ENCODE assay signal across 9 cellular contexts in the genomic region with DNA sequence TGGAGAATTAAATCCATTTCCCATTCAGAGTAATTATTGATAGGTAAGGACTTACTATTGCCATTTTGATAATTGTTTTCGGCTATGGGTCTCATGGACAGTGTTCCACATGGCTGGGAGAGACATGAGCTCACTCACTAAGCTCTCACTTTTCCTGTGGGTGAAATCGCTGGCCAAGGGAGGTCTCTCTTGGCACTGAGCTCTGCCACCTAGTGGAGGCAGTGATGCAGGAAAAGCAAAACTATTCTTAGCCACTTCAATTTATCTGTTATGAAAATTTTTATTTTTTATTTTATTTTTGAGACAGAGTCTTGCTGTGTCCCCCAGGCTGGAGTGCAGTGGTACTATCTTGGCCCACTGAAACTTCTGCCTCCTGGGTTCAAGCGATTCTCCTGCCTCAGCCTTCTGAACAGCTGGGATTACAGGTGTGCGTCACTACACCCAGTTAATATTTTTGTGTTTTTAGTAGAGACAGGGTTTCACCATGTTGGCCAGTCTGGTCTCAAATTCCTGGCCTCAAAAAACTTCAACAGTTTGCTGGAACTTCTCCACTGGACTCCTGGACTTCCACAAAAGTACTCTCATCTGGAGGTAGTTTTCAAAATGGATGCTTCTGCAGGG. TPM values are rescaled to one million over a fixed set of nuclear protein-coding genes. Genes with fewer than 3 reads are reported as not detected.
A peak's percentile ranks its signal among the peaks of the same experiment; 100 is the strongest.
DNase-seq lines count a peak whose midpoint lies in the region; ATAC-seq, FAIRE-seq and TF ChIP-seq lines count a peak whose summit lies in the region.
"Had no signal": no experiment of that assay in that cellular context is flagged by ENCODE, and none has a peak within 500 bp of the region (broad histone marks: within the 10 kb centered on the region; RNA-seq: fewer than 3 reads in every experiment).

No MANE protein-coding gene starts in this region.

- no TSS peak for BruUV-seq in GM12878 (replicated peaks; lab: Mats Ljungman, UMichigan)

- in situ Hi-C loops in GM12878 (cut with MboI), result no loop called here

- CTCF ChIA-PET in GM12878 (lab: Yijun Ruan, JAX), result interaction anchor here (0.5 to 3.7 kb wide), 77 partner anchors 8 to 853 kb away, joined by 3 to 126 read pairs (median 5); partner anchors contain the start of genes ANKUB1 and COMMD2

- no peaks in the 10 kb centered on the region for H4K20me1 ChIP-seq in GM12878 (ENCODE audit: control insufficient read depth, insufficient read depth)
- H4K20me1 ChIP-seq: BLaER1 had no signal

- H3K4me3 ChIP-seq in GM12878 (no peak overlapping the region), iPS DF 6.9 (ENCODE audit: low read length) (no peak overlapping the region), spleen (no peak overlapping the region)
- H3K4me3 ChIP-seq: BLaER1 had no signal

- H2AFZ ChIP-seq in GM12878 (ENCODE audit: control insufficient read depth, low read depth, low read length), result no peak overlapping the region

- no peak overlapping the region for H3K9ac ChIP-seq in GM12878 (ENCODE audit: control insufficient read depth, insufficient read depth, low read length)
- H3K9ac ChIP-seq: BLaER1 had no signal

- peak; percentile 31 for FAIRE-seq in GM12878 (lab: Jason Lieb, UNC)

- H3K36me3 ChIP-seq in GM12878 (ENCODE audit: control insufficient read depth in 2 of 2, insufficient read depth in 2 of 2, low read length in 1 of 2), result no peaks in the 10 kb centered on the region
- no peaks in the 10 kb centered on the region for H3K36me3 ChIP-seq in iPS DF 6.9 (ENCODE audit: control insufficient read depth, insufficient read depth, low read length)
- H3K36me3 ChIP-seq in spleen, result no peaks in the 10 kb centered on the region
- H3K36me3 ChIP-seq: BLaER1 had no signal

- SMC1A ChIA-PET in GM12878 (lab: Charles Lee; ENCODE audit: uncharacterized antibody, unreplicated experiment), result interaction anchor here (0.5 to 3.6 kb wide), 30 partner anchors 9 to 412 kb away, joined by 3 to 22 read pairs (median 4); partner anchors contain the start of genes ANKUB1 and COMMD2

- no peak overlapping the region for H3K4me2 ChIP-seq in GM12878 (ENCODE audit: control insufficient read depth, insufficient read depth)
- H3K4me2 ChIP-seq: BLaER1 had no signal

- peak; percentile 12; the same call in 1 of the 3 replicates for ATAC-seq in GM12878
- no peak for ATAC-seq in HG03460 (IDR thresholded peaks at IDR 0.05; ENCODE audit: unreplicated experiment)

- TF ChIP-seq POLR2A in GM12878 (IDR thresholded peaks at IDR 0.05; ENCODE audit: low read depth, low read length) (no peak), spleen (IDR thresholded peaks at IDR 0.05) (no peak)

- POLR2A ChIA-PET in GM12878 (lab: Charles Lee), result interaction anchor here (1.0 kb wide), 1 partner anchor 302 kb away, joined by 3 read pairs; no protein-coding TSS in a partner anchor

- H3K79me2 ChIP-seq in GM12878 (ENCODE audit: control insufficient read depth, insufficient read depth, low read length), result peaks cover 6% of the 10 kb centered on the region

- DNase-seq in NCI-H1436 (lab: John Stamatoyannopoulos, UW), result peak; percentile 68
- no peak for DNase-seq in NCI-H1436 treated with DMSO at 0.1 percent for 48 hours (lab: John Stamatoyannopoulos, UW)
- DNase-seq in NCI-H1694 (lab: John Stamatoyannopoulos, UW), result peak; percentile 65
- peak in 4 of 5 experiments; percentile 19 to 59 (median 34) for DNase-seq in T-helper 2 cell
- DNase-seq in GM12878 (ENCODE audit: low read depth, low spot score), result no peak
- DNase-seq in iPS DF 6.9 (ENCODE audit: low read depth, low spot score), result peak; percentile 48
- DNase-seq in spleen, result no peak

- H3K27me3 ChIP-seq in GM12878 (replicated peaks in 1 of 2; ENCODE audit: control insufficient read depth in 2 of 2, insufficient read depth in 2 of 2, low read length in 1 of 2), result no peaks in the 10 kb centered on the region
- H3K27me3 ChIP-seq in iPS DF 6.9 (ENCODE audit: control insufficient read depth, insufficient read depth, low read length), result no peaks in the 10 kb centered on the region
- peaks cover 0 to 3% (median 0%) of the 10 kb centered on the region in 7 donors for H3K27me3 ChIP-seq in spleen (replicated peaks in 1 of 7)
- H3K27me3 ChIP-seq: BLaER1 had no signal

- RAD21 ChIA-PET in GM12878 (lab: Charles Lee; ENCODE audit: unreplicated experiment), result interaction anchor here (0.6 to 3.0 kb wide), 21 partner anchors 9 to 319 kb away, joined by 3 to 26 read pairs (median 5); partner anchors contain the start of genes ANKUB1 and WWTR1

- WGBS in GM12878 (ENCODE audit: insufficient coverage, insufficient replicate concordance, low lambda C conversion rate, missing lambda C conversion rate), result 27% methylated on average over 4 of the region's 4 CpGs
- WGBS in iPS DF 6.9 (ENCODE audit: insufficient coverage, insufficient read length), result no CpG with 5 or more reads among the region's 4 CpGs
- 27 to 36% (median 28%) methylated on average over 4 of the region's 4 CpGs for WGBS in spleen, 5 donors

- H3K9me3 ChIP-seq in GM12878 (replicated peaks; ENCODE audit: control insufficient read depth, insufficient read depth, low read length) (no peaks in the 10 kb centered on the region), iPS DF 6.9 (ENCODE audit: control insufficient read depth, insufficient read depth, low read length) (no peaks in the 10 kb centered on the region), spleen (no peaks in the 10 kb centered on the region)
- H3K9me3 ChIP-seq: BLaER1 had no signal

- peak; percentile 74 for TF ChIP-seq RAD21 in GM12878 (IDR thresholded peaks at IDR 0.05; ENCODE audit: insufficient read depth, low read depth, low read length)

- H3K27ac ChIP-seq in GM12878 (ENCODE audit: control insufficient read depth, insufficient read depth) (no peak overlapping the region), iPS DF 6.9 (ENCODE audit: low read length) (no peak overlapping the region), spleen (no peak overlapping the region)
- H3K27ac ChIP-seq: BLaER1 had no signal

- H3K4me1 ChIP-seq in GM12878 (ENCODE audit: control insufficient read depth, insufficient read depth, low read length) (no peaks in the 10 kb centered on the region), iPS DF 6.9 (ENCODE audit: control insufficient read depth, insufficient read depth, low read length) (no peaks in the 10 kb centered on the region; the same call in 1 of the 2 replicates), spleen (peaks cover 0 to 22% (median 13%) of the 10 kb centered on the region in 6 donors)

- TF ChIP-seq CTCF in GM12878 (IDR thresholded peaks at IDR 0.05 in 2 of 3, conservative IDR thresholded peaks at IDR 0.05 in 1 of 3; ENCODE audit: control insufficient read depth in 2 of 3, extremely low read depth in 1 of 3, insufficient read depth in 1 of 3, low read depth in 3 of 3, low read length in 3 of 3), result peak; percentile 78 to 82 (median 79)
- peak; percentile 56 to 85 (median 75) for TF ChIP-seq CTCF in spleen (IDR thresholded peaks at IDR 0.05 in 8 of 11, conservative IDR thresholded peaks at IDR 0.05 in 3 of 11)

- TF ChIP-seq EP300 in GM12878 (IDR thresholded peaks at IDR 0.05; ENCODE audit: borderline replicate concordance in 1 of 2, control insufficient read depth in 1 of 2, low read depth in 2 of 2, low read length in 2 of 2), result no peak

- intact Hi-C loops in GM12878 (cut with micrococcal nuclease; ENCODE audit: unreplicated experiment) (loop anchor here (1.0 to 5.0 kb wide), 2 partner anchors 41 to 314 kb away; no protein-coding TSS in a partner anchor), spleen (cut with DNase I; ENCODE audit: low total_unique reads) (no loop called here)

RNA-seq across cellular contexts. Expression of gene RNF13, which starts 4.7 kb away (rescaled TPM):
- 75.3 and 82.0 TPM in 2 replicates for total RNA-seq in GM12878 (2013; cell fraction: nucleolus; rRNA removed)
- 31.3 and 32.3 TPM in 2 replicates for total RNA-seq in GM12878 (2014; rRNA removed)
- 34.6 and 37.8 TPM in 2 replicates for total RNA-seq in GM12878 (2014; rRNA removed; fragmentation: Illumina TruSeq; extraction: Trizol)
- 22.3 and 24.8 TPM in 2 replicates for total RNA-seq in GM12878 (2021)
- 21.5 TPM for polyA plus RNA-seq in GM12878 (2011; ENCODE audit: low read depth)
- polyA plus RNA-seq in GM12878 (2011; rRNA removed), result 45.9 and 80.0 TPM in 2 replicates
- polyA plus RNA-seq in GM12878 (2011; cell fraction: cytosol; rRNA removed), result 19.5 and 21.2 TPM in 2 replicates
- 17.0 and 24.9 TPM in 2 replicates for polyA plus RNA-seq in GM12878 (2011; cell fraction: nucleus; rRNA removed)
- polyA plus RNA-seq in GM12878 (2012), result 21.9 and 26.5 TPM in 2 replicates
- 27.2 and 35.5 TPM in 2 replicates for polyA plus RNA-seq in GM12878 (2014; fragmentation: Illumina TruSeq; extraction: Trizol)
- polyA plus RNA-seq in GM12878 (2014; fragmentation: Nextera tagmentation; extraction: Ambion mirVana), result 10 to 100 TPM; 38.7 to 45.9 TPM
- 12.2 and 18.9 TPM in 2 replicates for polyA plus RNA-seq in GM12878 (2014; rRNA removed)
- 10 to 100 TPM; 54.9 to 73.4 TPM for polyA plus RNA-seq in GM12878 (2016; fragmentation: Nextera tagmentation; extraction: Ambion mirVana)
- 53.6 and 67.8 TPM in 2 replicates for polyA minus RNA-seq in GM12878 (2011; rRNA and poly(A)+ RNA removed)
- polyA minus RNA-seq in GM12878 (2011; cell fraction: cytosol; rRNA and poly(A)+ RNA removed), result 25.3 and 29.0 TPM in 2 replicates
- 40.5 and 58.5 TPM in 2 replicates for polyA minus RNA-seq in GM12878 (2011; cell fraction: nucleus; rRNA and poly(A)+ RNA removed)
- 100 to 1,000 TPM in 5 of 7 donors, 10 to 100 TPM in 2; 85.1 to 137 (median 125) TPM for total RNA-seq in spleen
- 10 to 100 TPM; 30.7 to 36.8 (median 34.5) TPM for polyA plus RNA-seq in spleen

RNA-seq across cellular contexts. Expression of gene ANKUB1, which starts 16.0 kb away (rescaled TPM):
- total RNA-seq in GM12878 (2013; cell fraction: nucleolus; rRNA removed), result not detected in 2 replicates
- total RNA-seq in GM12878 (2014; rRNA removed), result not detected in 2 replicates
- total RNA-seq in GM12878 (2014; rRNA removed; fragmentation: Illumina TruSeq; extraction: Trizol), result not detected in 2 replicates
- total RNA-seq in GM12878 (2021), result not detected in 2 replicates
- not detected for polyA plus RNA-seq in GM12878 (2011; ENCODE audit: low read depth)
- polyA plus RNA-seq in GM12878 (2011; rRNA removed), result 0.08 TPM in 1 of 2 replicates, not detected in the other
- not detected in 2 replicates for polyA plus RNA-seq in GM12878 (2011; cell fraction: cytosol; rRNA removed)
- not detected in 2 replicates for polyA plus RNA-seq in GM12878 (2011; cell fraction: nucleus; rRNA removed)
- polyA plus RNA-seq in GM12878 (2012), result not detected in 2 replicates
- polyA plus RNA-seq in GM12878 (2014; fragmentation: Illumina TruSeq; extraction: Trizol), result not detected in 2 replicates
- not detected for polyA plus RNA-seq in GM12878 (2014; fragmentation: Nextera tagmentation; extraction: Ambion mirVana)
- not detected in 2 replicates for polyA plus RNA-seq in GM12878 (2014; rRNA removed)
- not detected for polyA plus RNA-seq in GM12878 (2016; fragmentation: Nextera tagmentation; extraction: Ambion mirVana)
- not detected in 2 replicates for polyA minus RNA-seq in GM12878 (2011; rRNA and poly(A)+ RNA removed)
- polyA minus RNA-seq in GM12878 (2011; cell fraction: cytosol; rRNA and poly(A)+ RNA removed), result not detected in 2 replicates
- not detected in 2 replicates for polyA minus RNA-seq in GM12878 (2011; cell fraction: nucleus; rRNA and poly(A)+ RNA removed)
- total RNA-seq in spleen, result not detected
- under 1 TPM in 2 of 3 donors, not detected in 1; 0.03 to 0.10 TPM for polyA plus RNA-seq in spleen

RNA-seq across cellular contexts. Expression of gene COMMD2, which starts 56.0 kb away (rescaled TPM):
- 48.0 and 55.7 TPM in 2 replicates for total RNA-seq in GM12878 (2013; cell fraction: nucleolus; rRNA removed)
- total RNA-seq in GM12878 (2014; rRNA removed), result 27.3 and 30.5 TPM in 2 replicates
- 27.0 and 27.9 TPM in 2 replicates for total RNA-seq in GM12878 (2014; rRNA removed; fragmentation: Illumina TruSeq; extraction: Trizol)
- total RNA-seq in GM12878 (2021), result 34.6 and 36.3 TPM in 2 replicates
- 9.2 TPM for polyA plus RNA-seq in GM12878 (2011; ENCODE audit: low read depth)
- polyA plus RNA-seq in GM12878 (2011; rRNA removed), result 46.8 and 65.7 TPM in 2 replicates
- polyA plus RNA-seq in GM12878 (2011; cell fraction: cytosol; rRNA removed), result 22.3 and 31.5 TPM in 2 replicates
- polyA plus RNA-seq in GM12878 (2011; cell fraction: nucleus; rRNA removed), result 6.3 and 9.5 TPM in 2 replicates
- polyA plus RNA-seq in GM12878 (2012), result 13.3 and 15.9 TPM in 2 replicates
- polyA plus RNA-seq in GM12878 (2014; fragmentation: Illumina TruSeq; extraction: Trizol), result 54.9 and 70.4 TPM in 2 replicates
- polyA plus RNA-seq in GM12878 (2014; fragmentation: Nextera tagmentation; extraction: Ambion mirVana), result 10 to 100 TPM; 59.4 to 97.0 TPM
- polyA plus RNA-seq in GM12878 (2014; rRNA removed), result 18.6 and 23.0 TPM in 2 replicates
- polyA plus RNA-seq in GM12878 (2016; fragmentation: Nextera tagmentation; extraction: Ambion mirVana), result 10 to 100 TPM; 61.1 to 65.7 TPM
- polyA minus RNA-seq in GM12878 (2011; rRNA and poly(A)+ RNA removed), result 16.4 and 18.9 TPM in 2 replicates
- polyA minus RNA-seq in GM12878 (2011; cell fraction: cytosol; rRNA and poly(A)+ RNA removed), result 4.8 and 6.2 TPM in 2 replicates
- polyA minus RNA-seq in GM12878 (2011; cell fraction: nucleus; rRNA and poly(A)+ RNA removed), result 6.9 and 13.2 TPM in 2 replicates
- 10 to 100 TPM; 22.4 to 36.1 (median 31.9) TPM for total RNA-seq in spleen
- 10 to 100 TPM in 1 of 3 donors, 1 to 10 TPM in 2; 8.9 to 12.5 (median 9.9) TPM for polyA plus RNA-seq in spleen

Comparison
In these comparisons a context has a peak if more than half of its experiments do, and no peak if none do; other contexts are left out.
1. DNase-seq: peak in NCI-H1436 (single experiment), NCI-H1694 (single experiment), T-helper 2 cell (4 of 5) and iPS DF 6.9 (single experiment); none in NCI-H1436 treated with DMSO at 0.1 percent for 48 hours (single experiment), GM12878 (single experiment) and spleen (single experiment).